ENCODE assay signal across 8 cellular contexts in genomic region chr2:238320648-238321281, GRCh38. TPM values are rescaled to one million over a fixed set of nuclear protein-coding genes. Genes with fewer than 3 reads are reported as not detected.
DNase-seq lines count a peak whose midpoint lies in the region; ATAC-seq, FAIRE-seq and TF ChIP-seq lines count a peak whose summit lies in the region.

No MANE protein-coding gene starts in this region.

- no peaks in the 10 kb centered on the region for H3K27me3 ChIP-seq in breast epithelium
- H3K27me3 ChIP-seq in lower lobe of right lung (ENCODE audit: low read depth) = no peaks in the 10 kb centered on the region

- no peak for TF ChIP-seq POLR2A in breast epithelium (IDR thresholded peaks at IDR 0.05)

- DNase-seq in GM03348 (ENCODE audit: low spot score) (peak; percentile 62), HuH-7.5 (ENCODE audit: low spot score) (peak; percentile 32), breast epithelium (ENCODE audit: low spot score in 2 of 2) (no peak), lower lobe of right lung (no peak), NCI-H510A treated with DMSO at 0.1 percent for 48 hours (lab: John Stamatoyannopoulos, UW) (no peak), D721Med (ENCODE audit: insufficient read length, low spot score) (no peak)

- WGBS in urinary bladder = 1% methylated on average over 65 of the region's 65 CpGs

- peak in 1 of 3 donors; percentile 13 for TF ChIP-seq CTCF in breast epithelium (IDR thresholded peaks at IDR 0.05)
- TF ChIP-seq CTCF in lower lobe of right lung (IDR thresholded peaks at IDR 0.05) = no peak
- TF ChIP-seq CTCF in D721Med (IDR thresholded peaks at IDR 0.05; ENCODE audit: insufficient read depth, missing control alignments) = no peak

- H3K9me3 ChIP-seq in breast epithelium = no peaks in the 10 kb centered on the region
- no peaks in the 10 kb centered on the region for H3K9me3 ChIP-seq in lower lobe of right lung

- H3K4me3 ChIP-seq in breast epithelium (peak overlapping the region; percentile 74 to 89 (median 82)), lower lobe of right lung (peak overlapping the region; percentile 78), urinary bladder (ENCODE audit: low read depth, low read length) (peak overlapping the region; percentile 98)

- peak; percentile 39 for ATAC-seq in GM21529 (IDR thresholded peaks at IDR 0.05; ENCODE audit: unreplicated experiment)
- ATAC-seq in lower lobe of right lung = peak; percentile 10 to 20

- H3K36me3 ChIP-seq in breast epithelium = no peaks in the 10 kb centered on the region
- H3K36me3 ChIP-seq in lower lobe of right lung = peaks cover 2% of the 10 kb centered on the region
- no peaks in the 10 kb centered on the region for H3K36me3 ChIP-seq in urinary bladder (ENCODE audit: insufficient read depth)

- no peak for FAIRE-seq in D721Med (lab: Jason Lieb, UNC)

- H3K4me1 ChIP-seq in breast epithelium (peaks cover 6 to 10% of the 10 kb centered on the region in 2 donors), lower lobe of right lung (peaks cover 20% of the 10 kb centered on the region), urinary bladder (ENCODE audit: insufficient read depth) (no peaks in the 10 kb centered on the region)

- peak overlapping the region; percentile 78 to 87 for H3K27ac ChIP-seq in breast epithelium
- peak overlapping the region; percentile 56 for H3K27ac ChIP-seq in lower lobe of right lung
- H3K27ac ChIP-seq in urinary bladder (ENCODE audit: low read depth) = no peak overlapping the region

- intact Hi-C loops in breast epithelium (cut with DNase I; ENCODE audit: low total_unique reads) (loop anchor here (5.0 kb wide), 1 partner anchor 58 kb away; no protein-coding TSS in a partner anchor), lower lobe of right lung (cut with DNase I) (no loop called here)

RNA-seq across cellular contexts. Expression of gene TRAF3IP1, which starts 0.4 kb away (rescaled TPM):
- total RNA-seq in breast epithelium (10 to 100 TPM; 12.1 to 20.6 (median 15.7) TPM), lower lobe of right lung (21.7 TPM), urinary bladder (9.6 TPM)
- polyA plus RNA-seq in urinary bladder = 13.6 TPM

RNA-seq across cellular contexts. Expression of gene PER2, which starts 32.4 kb away (rescaled TPM):
- total RNA-seq in breast epithelium (10 to 100 TPM; 14.1 to 29.7 (median 16.1) TPM), lower lobe of right lung (24.9 TPM), urinary bladder (7.5 TPM)
- polyA plus RNA-seq in urinary bladder = 8.8 TPM

Comparison
In these comparisons a context has a peak if more than half of its experiments do, and no peak if none do; other contexts are left out.
1. DNase-seq: peak in GM03348 (single experiment) and HuH-7.5 (single experiment); none in breast epithelium (0 of 2), lower lobe of right lung (single experiment), NCI-H510A treated with DMSO at 0.1 percent for 48 hours (single experiment) and D721Med (single experiment).
2. Peak in every context shown above with its lines, with median percentiles within 50 percentile points of each other: H3K4me3 ChIP-seq.